Comparison of ENCODE assay signal across 1 cellular context in the genomic region with DNA sequence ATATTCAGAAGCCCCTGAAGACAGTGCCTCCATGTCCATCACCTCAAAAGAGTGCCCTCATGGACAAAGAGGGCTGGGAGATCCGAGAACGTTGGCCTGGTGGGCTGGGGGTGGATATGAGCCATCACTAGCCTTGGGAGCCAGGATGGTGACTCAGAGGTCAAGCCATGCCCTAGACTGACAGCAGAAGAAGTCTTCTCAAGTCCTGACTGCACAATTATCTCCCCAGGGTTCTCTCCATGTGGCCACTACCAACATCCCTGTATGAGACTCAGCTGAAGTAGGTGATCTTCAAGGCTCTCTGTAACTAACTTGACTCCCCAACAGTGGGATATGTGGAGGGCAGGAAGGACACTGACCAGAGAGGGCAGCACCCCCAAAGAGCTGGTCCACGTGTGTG.
TF ChIP-seq lines count a peak whose summit lies in the region.

No MANE protein-coding gene starts in this region.

TF ChIP-seq in K562, 482 proteins besides CTCF, POLR2A, EP300 and RAD21 (continues in another document):
- TF ChIP-seq TCF3 (CRISPR knock-in tag; IDR thresholded peaks at IDR 0.05) (no peak), ZHX1 (conservative IDR thresholded peaks at IDR 0.05; ENCODE audit: low read length) (no peak), ZEB2 (IDR thresholded peaks at IDR 0.05) (no peak), ZNF175 (CRISPR knock-in tag; IDR thresholded peaks at IDR 0.05; ENCODE audit: low read depth) (no peak), CREM (IDR thresholded peaks at IDR 0.05; ENCODE audit: low read depth) (0 out of 2 replicates have a peak, but pooled peaks have one; percentile 5), MTF1 (CRISPR knock-in tag; IDR thresholded peaks at IDR 0.05; ENCODE audit: borderline replicate concordance) (no peak), PHTF2 (CRISPR knock-in tag; IDR thresholded peaks at IDR 0.05) (no peak), KAT7 (CRISPR knock-in tag; IDR thresholded peaks at IDR 0.05; ENCODE audit: borderline replicate concordance) (no peak), CEBPB (tag; IDR thresholded peaks at IDR 0.05) (no peak), HDAC6 (IDR thresholded peaks at IDR 0.05; ENCODE audit: low read depth, low read length) (no peak), MITF (IDR thresholded peaks at IDR 0.05) (no peak), MTA1 (IDR thresholded peaks at IDR 0.05; ENCODE audit: borderline replicate concordance) (no peak), MYNN (IDR thresholded peaks at IDR 0.05) (0 out of 2 replicates have a peak, but pooled peaks have one; percentile 17), MYNN (CRISPR knock-in tag; IDR thresholded peaks at IDR 0.05) (no peak), RAD51 (IDR thresholded peaks at IDR 0.05; ENCODE audit: borderline replicate concordance, low read depth) (no peak), JUN (IDR thresholded peaks at IDR 0.05; ENCODE audit: borderline replicate concordance, low read depth, low read length) (0 out of 2 replicates have a peak, but pooled peaks have one; percentile 35), JUN (CRISPR knock-in tag; IDR thresholded peaks at IDR 0.05; ENCODE audit: borderline replicate concordance) (no peak), CXXC5 (CRISPR knock-in tag; IDR thresholded peaks at IDR 0.05) (no peak), NCOA2 (IDR thresholded peaks at IDR 0.05; ENCODE audit: partially characterized antibody in 2 of 2) (no peak), YY1 (IDR thresholded peaks at IDR 0.05; ENCODE audit: borderline replicate concordance in 1 of 3, control insufficient read depth in 1 of 3, extremely low read depth in 1 of 3, insufficient read depth in 3 of 3, insufficient read length in 1 of 3, insufficient replicate concordance in 2 of 3, low read depth in 1 of 3, low read length in 2 of 3) (no peak), ATF7 (IDR thresholded peaks at IDR 0.05) (no peak), ASH1L (IDR thresholded peaks at IDR 0.05; ENCODE audit: borderline replicate concordance, low read depth, partially characterized antibody) (no peak), AFF1 (IDR thresholded peaks at IDR 0.05; ENCODE audit: low read depth in 1 of 2, partially characterized antibody in 2 of 2) (no peak), MCM3 (IDR thresholded peaks at IDR 0.05) (no peak), FOSL1 (tag; conservative IDR thresholded peaks at IDR 0.05) (peak; percentile 65), PHF20 (IDR thresholded peaks at IDR 0.05; ENCODE audit: partially characterized antibody) (no peak)
- TF ChIP-seq, protein P1, sequence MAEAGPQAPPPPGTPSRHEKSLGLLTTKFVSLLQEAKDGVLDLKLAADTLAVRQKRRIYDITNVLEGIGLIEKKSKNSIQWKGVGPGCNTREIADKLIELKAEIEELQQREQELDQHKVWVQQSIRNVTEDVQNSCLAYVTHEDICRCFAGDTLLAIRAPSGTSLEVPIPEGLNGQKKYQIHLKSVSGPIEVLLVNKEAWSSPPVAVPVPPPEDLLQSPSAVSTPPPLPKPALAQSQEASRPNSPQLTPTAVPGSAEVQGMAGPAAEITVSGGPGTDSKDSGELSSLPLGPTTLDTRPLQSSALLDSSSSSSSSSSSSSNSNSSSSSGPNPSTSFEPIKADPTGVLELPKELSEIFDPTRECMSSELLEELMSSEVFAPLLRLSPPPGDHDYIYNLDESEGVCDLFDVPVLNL (CRISPR knock-in tag; IDR thresholded peaks at IDR 0.05; ENCODE audit: low read depth), result no peak
- TF ChIP-seq, protein P2, sequence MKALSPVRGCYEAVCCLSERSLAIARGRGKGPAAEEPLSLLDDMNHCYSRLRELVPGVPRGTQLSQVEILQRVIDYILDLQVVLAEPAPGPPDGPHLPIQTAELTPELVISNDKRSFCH (CRISPR knock-in tag; IDR thresholded peaks at IDR 0.05), result no peak
- TF ChIP-seq, protein P2 (tag; IDR thresholded peaks at IDR 0.05), result no peak
- TF ChIP-seq, protein P3, sequence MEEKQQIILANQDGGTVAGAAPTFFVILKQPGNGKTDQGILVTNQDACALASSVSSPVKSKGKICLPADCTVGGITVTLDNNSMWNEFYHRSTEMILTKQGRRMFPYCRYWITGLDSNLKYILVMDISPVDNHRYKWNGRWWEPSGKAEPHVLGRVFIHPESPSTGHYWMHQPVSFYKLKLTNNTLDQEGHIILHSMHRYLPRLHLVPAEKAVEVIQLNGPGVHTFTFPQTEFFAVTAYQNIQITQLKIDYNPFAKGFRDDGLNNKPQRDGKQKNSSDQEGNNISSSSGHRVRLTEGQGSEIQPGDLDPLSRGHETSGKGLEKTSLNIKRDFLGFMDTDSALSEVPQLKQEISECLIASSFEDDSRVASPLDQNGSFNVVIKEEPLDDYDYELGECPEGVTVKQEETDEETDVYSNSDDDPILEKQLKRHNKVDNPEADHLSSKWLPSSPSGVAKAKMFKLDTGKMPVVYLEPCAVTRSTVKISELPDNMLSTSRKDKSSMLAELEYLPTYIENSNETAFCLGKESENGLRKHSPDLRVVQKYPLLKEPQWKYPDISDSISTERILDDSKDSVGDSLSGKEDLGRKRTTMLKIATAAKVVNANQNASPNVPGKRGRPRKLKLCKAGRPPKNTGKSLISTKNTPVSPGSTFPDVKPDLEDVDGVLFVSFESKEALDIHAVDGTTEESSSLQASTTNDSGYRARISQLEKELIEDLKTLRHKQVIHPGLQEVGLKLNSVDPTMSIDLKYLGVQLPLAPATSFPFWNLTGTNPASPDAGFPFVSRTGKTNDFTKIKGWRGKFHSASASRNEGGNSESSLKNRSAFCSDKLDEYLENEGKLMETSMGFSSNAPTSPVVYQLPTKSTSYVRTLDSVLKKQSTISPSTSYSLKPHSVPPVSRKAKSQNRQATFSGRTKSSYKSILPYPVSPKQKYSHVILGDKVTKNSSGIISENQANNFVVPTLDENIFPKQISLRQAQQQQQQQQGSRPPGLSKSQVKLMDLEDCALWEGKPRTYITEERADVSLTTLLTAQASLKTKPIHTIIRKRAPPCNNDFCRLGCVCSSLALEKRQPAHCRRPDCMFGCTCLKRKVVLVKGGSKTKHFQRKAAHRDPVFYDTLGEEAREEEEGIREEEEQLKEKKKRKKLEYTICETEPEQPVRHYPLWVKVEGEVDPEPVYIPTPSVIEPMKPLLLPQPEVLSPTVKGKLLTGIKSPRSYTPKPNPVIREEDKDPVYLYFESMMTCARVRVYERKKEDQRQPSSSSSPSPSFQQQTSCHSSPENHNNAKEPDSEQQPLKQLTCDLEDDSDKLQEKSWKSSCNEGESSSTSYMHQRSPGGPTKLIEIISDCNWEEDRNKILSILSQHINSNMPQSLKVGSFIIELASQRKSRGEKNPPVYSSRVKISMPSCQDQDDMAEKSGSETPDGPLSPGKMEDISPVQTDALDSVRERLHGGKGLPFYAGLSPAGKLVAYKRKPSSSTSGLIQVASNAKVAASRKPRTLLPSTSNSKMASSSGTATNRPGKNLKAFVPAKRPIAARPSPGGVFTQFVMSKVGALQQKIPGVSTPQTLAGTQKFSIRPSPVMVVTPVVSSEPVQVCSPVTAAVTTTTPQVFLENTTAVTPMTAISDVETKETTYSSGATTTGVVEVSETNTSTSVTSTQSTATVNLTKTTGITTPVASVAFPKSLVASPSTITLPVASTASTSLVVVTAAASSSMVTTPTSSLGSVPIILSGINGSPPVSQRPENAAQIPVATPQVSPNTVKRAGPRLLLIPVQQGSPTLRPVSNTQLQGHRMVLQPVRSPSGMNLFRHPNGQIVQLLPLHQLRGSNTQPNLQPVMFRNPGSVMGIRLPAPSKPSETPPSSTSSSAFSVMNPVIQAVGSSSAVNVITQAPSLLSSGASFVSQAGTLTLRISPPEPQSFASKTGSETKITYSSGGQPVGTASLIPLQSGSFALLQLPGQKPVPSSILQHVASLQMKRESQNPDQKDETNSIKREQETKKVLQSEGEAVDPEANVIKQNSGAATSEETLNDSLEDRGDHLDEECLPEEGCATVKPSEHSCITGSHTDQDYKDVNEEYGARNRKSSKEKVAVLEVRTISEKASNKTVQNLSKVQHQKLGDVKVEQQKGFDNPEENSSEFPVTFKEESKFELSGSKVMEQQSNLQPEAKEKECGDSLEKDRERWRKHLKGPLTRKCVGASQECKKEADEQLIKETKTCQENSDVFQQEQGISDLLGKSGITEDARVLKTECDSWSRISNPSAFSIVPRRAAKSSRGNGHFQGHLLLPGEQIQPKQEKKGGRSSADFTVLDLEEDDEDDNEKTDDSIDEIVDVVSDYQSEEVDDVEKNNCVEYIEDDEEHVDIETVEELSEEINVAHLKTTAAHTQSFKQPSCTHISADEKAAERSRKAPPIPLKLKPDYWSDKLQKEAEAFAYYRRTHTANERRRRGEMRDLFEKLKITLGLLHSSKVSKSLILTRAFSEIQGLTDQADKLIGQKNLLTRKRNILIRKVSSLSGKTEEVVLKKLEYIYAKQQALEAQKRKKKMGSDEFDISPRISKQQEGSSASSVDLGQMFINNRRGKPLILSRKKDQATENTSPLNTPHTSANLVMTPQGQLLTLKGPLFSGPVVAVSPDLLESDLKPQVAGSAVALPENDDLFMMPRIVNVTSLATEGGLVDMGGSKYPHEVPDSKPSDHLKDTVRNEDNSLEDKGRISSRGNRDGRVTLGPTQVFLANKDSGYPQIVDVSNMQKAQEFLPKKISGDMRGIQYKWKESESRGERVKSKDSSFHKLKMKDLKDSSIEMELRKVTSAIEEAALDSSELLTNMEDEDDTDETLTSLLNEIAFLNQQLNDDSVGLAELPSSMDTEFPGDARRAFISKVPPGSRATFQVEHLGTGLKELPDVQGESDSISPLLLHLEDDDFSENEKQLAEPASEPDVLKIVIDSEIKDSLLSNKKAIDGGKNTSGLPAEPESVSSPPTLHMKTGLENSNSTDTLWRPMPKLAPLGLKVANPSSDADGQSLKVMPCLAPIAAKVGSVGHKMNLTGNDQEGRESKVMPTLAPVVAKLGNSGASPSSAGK (IDR thresholded peaks at IDR 0.05), result peak; percentile 36
- TF ChIP-seq, protein P4, sequence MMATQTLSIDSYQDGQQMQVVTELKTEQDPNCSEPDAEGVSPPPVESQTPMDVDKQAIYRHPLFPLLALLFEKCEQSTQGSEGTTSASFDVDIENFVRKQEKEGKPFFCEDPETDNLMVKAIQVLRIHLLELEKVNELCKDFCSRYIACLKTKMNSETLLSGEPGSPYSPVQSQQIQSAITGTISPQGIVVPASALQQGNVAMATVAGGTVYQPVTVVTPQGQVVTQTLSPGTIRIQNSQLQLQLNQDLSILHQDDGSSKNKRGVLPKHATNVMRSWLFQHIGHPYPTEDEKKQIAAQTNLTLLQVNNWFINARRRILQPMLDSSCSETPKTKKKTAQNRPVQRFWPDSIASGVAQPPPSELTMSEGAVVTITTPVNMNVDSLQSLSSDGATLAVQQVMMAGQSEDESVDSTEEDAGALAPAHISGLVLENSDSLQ (IDR thresholded peaks at IDR 0.05), result peak; percentile 58
- TF ChIP-seq, protein P5, sequence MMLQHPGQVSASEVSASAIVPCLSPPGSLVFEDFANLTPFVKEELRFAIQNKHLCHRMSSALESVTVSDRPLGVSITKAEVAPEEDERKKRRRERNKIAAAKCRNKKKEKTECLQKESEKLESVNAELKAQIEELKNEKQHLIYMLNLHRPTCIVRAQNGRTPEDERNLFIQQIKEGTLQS (IDR thresholded peaks at IDR 0.05), result peak; percentile 72
- TF ChIP-seq, protein P5 (CRISPR knock-in tag; conservative IDR thresholded peaks at IDR 0.05), result no peak
